ENCODE assay signal across 1 cellular context in genomic region chr6:12295558-12296254, GRCh38.
TF ChIP-seq lines count a peak whose summit lies in the region.

No MANE protein-coding gene starts in this region.

TF ChIP-seq in A549, 52 proteins besides CTCF, POLR2A, EP300 and RAD21 (continued from another document):
- TF ChIP-seq, protein P1, sequence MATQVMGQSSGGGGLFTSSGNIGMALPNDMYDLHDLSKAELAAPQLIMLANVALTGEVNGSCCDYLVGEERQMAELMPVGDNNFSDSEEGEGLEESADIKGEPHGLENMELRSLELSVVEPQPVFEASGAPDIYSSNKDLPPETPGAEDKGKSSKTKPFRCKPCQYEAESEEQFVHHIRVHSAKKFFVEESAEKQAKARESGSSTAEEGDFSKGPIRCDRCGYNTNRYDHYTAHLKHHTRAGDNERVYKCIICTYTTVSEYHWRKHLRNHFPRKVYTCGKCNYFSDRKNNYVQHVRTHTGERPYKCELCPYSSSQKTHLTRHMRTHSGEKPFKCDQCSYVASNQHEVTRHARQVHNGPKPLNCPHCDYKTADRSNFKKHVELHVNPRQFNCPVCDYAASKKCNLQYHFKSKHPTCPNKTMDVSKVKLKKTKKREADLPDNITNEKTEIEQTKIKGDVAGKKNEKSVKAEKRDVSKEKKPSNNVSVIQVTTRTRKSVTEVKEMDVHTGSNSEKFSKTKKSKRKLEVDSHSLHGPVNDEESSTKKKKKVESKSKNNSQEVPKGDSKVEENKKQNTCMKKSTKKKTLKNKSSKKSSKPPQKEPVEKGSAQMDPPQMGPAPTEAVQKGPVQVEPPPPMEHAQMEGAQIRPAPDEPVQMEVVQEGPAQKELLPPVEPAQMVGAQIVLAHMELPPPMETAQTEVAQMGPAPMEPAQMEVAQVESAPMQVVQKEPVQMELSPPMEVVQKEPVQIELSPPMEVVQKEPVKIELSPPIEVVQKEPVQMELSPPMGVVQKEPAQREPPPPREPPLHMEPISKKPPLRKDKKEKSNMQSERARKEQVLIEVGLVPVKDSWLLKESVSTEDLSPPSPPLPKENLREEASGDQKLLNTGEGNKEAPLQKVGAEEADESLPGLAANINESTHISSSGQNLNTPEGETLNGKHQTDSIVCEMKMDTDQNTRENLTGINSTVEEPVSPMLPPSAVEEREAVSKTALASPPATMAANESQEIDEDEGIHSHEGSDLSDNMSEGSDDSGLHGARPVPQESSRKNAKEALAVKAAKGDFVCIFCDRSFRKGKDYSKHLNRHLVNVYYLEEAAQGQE (IDR thresholded peaks at IDR 0.05): no peak; the same call in 1 of the 2 replicates
- TF ChIP-seq BCL3 (IDR thresholded peaks at IDR 0.05): no peak
- TF ChIP-seq, protein P2, sequence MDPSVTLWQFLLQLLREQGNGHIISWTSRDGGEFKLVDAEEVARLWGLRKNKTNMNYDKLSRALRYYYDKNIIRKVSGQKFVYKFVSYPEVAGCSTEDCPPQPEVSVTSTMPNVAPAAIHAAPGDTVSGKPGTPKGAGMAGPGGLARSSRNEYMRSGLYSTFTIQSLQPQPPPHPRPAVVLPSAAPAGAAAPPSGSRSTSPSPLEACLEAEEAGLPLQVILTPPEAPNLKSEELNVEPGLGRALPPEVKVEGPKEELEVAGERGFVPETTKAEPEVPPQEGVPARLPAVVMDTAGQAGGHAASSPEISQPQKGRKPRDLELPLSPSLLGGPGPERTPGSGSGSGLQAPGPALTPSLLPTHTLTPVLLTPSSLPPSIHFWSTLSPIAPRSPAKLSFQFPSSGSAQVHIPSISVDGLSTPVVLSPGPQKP (IDR thresholded peaks at IDR 0.05; ENCODE audit: low read depth, low read length): no peak
- TF ChIP-seq ESRRA (IDR thresholded peaks at IDR 0.05; ENCODE audit: borderline replicate concordance, low read length): no peak
- no peak for TF ChIP-seq HDAC2 (IDR thresholded peaks at IDR 0.05)
- TF ChIP-seq MAFK (IDR thresholded peaks at IDR 0.05; ENCODE audit: partially characterized antibody): no peak
- TF ChIP-seq, protein P3, sequence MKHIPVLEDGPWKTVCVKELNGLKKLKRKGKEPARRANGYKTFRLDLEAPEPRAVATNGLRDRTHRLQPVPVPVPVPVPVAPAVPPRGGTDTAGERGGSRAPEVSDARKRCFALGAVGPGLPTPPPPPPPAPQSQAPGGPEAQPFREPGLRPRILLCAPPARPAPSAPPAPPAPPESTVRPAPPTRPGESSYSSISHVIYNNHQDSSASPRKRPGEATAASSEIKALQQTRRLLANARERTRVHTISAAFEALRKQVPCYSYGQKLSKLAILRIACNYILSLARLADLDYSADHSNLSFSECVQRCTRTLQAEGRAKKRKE (CRISPR knock-in tag; IDR thresholded peaks at IDR 0.05; ENCODE audit: low read depth): no peak
- TF ChIP-seq HMGXB4 (CRISPR knock-in tag; IDR thresholded peaks at IDR 0.05; ENCODE audit: borderline replicate concordance): no peak
- peak; percentile 16; the same call in 1 of the 2 replicates for TF ChIP-seq TP53 (CRISPR knock-in tag; IDR thresholded peaks at IDR 0.05)
- TF ChIP-seq CBX8 (IDR thresholded peaks at IDR 0.05): no peak
- TF ChIP-seq ZC3H11A (IDR thresholded peaks at IDR 0.05): no peak
- TF ChIP-seq HOXB13 (CRISPR knock-in tag; IDR thresholded peaks at IDR 0.05; ENCODE audit: low read depth): peak; percentile 69; the same call in 1 of the 2 replicates
- no peak for TF ChIP-seq RNF2 (IDR thresholded peaks at IDR 0.05; ENCODE audit: borderline replicate concordance, low read depth)
- TF ChIP-seq HES2 (IDR thresholded peaks at IDR 0.05): no peak
- TF ChIP-seq POLR2AphosphoS2 (conservative IDR thresholded peaks at IDR 0.05; ENCODE audit: low read length): no peak
- no peak for TF ChIP-seq NFE2L2 (conservative IDR thresholded peaks at IDR 0.05; ENCODE audit: low read length)
- no peak for TF ChIP-seq RCOR1 (IDR thresholded peaks at IDR 0.05; ENCODE audit: low read depth, low read length)
- TF ChIP-seq, protein P4, sequence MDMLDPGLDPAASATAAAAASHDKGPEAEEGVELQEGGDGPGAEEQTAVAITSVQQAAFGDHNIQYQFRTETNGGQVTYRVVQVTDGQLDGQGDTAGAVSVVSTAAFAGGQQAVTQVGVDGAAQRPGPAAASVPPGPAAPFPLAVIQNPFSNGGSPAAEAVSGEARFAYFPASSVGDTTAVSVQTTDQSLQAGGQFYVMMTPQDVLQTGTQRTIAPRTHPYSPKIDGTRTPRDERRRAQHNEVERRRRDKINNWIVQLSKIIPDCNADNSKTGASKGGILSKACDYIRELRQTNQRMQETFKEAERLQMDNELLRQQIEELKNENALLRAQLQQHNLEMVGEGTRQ (IDR thresholded peaks at IDR 0.05): no peak
- no peak for TF ChIP-seq KDM5A (IDR thresholded peaks at IDR 0.05)
- no peak for TF ChIP-seq ZNF302 (CRISPR knock-in tag; IDR thresholded peaks at IDR 0.05)
- no peak for TF ChIP-seq MAZ (IDR thresholded peaks at IDR 0.05; ENCODE audit: borderline replicate concordance, low read depth, low read length)
- TF ChIP-seq JUN (IDR thresholded peaks at IDR 0.05): no peak; a peak in 1 of 5 replicates
- peak; percentile 59; the same call in 1 of the 2 replicates for TF ChIP-seq HOXB5 (CRISPR knock-in tag; IDR thresholded peaks at IDR 0.05)
- TF ChIP-seq ZFP36 (IDR thresholded peaks at IDR 0.05; ENCODE audit: borderline replicate concordance, partially characterized antibody): no peak
- peak; percentile 13; the same call in 1 of the 2 replicates for TF ChIP-seq MAX (IDR thresholded peaks at IDR 0.05)
- no peak for TF ChIP-seq BHLHE40 (IDR thresholded peaks at IDR 0.05; ENCODE audit: low read depth, low read length)
